In genomic region chr7:39623312-39624201, GRCh38 we compare ENCODE assay signal across 8 cellular contexts. TPM values are rescaled to one million over a fixed set of nuclear protein-coding genes. Genes with fewer than 3 reads are reported as not detected.
DNase-seq lines count a peak whose midpoint lies in the region; ATAC-seq and TF ChIP-seq lines count a peak whose summit lies in the region.

RALA (plus strand) TSS chr7:39623572; CDS start chr7:39686668, 63,096 bp downstream.

- H3K79me2 ChIP-seq in hepatocyte: peaks cover 60% of the 10 kb centered on the region

- H3K4me3 ChIP-seq in hepatocyte (peak within 1 kb of the TSS; percentile 92), aorta (ENCODE audit: low read length in 2 of 2) (peak within 1 kb of the TSS; percentile 72 to 93)

- ATAC-seq in GM18508 (IDR thresholded peaks at IDR 0.05; ENCODE audit: insufficient read depth, unreplicated experiment) (peak; percentile 71), HG02973 (IDR thresholded peaks at IDR 0.05; ENCODE audit: unreplicated experiment) (peak; percentile 89), aorta (ENCODE audit: low FRiP score) (peak; percentile 98)

- peak within 1 kb of the TSS; percentile 90 for H2AFZ ChIP-seq in hepatocyte

- H3K4me1 ChIP-seq in hepatocyte (ENCODE audit: insufficient read depth): peaks cover 20% of the 10 kb centered on the region
- H3K4me1 ChIP-seq in aorta (ENCODE audit: control insufficient read depth in 1 of 2, insufficient read depth in 2 of 2, low read length in 2 of 2): peaks cover 0 to 1% of the 10 kb centered on the region in 2 donors

- H3K9me3 ChIP-seq in hepatocyte (ENCODE audit: low read depth): no peaks in the 10 kb centered on the region
- H3K9me3 ChIP-seq in aorta (ENCODE audit: control insufficient read depth, low read length): no peaks in the 10 kb centered on the region

- H3K27ac ChIP-seq in hepatocyte: peak within 1 kb of the TSS; percentile 99
- H3K27ac ChIP-seq in aorta (ENCODE audit: low read depth in 1 of 2, low read length in 2 of 2): peak within 1 kb of the TSS; percentile 34 to 61

- H4K20me1 ChIP-seq in hepatocyte (ENCODE audit: insufficient read depth, poor library complexity, severe bottlenecking): peaks cover 29% of the 10 kb centered on the region

- no peaks in the 10 kb centered on the region for H3K36me3 ChIP-seq in hepatocyte (replicated peaks; ENCODE audit: insufficient read depth, low read depth)
- H3K36me3 ChIP-seq in aorta (ENCODE audit: control insufficient read depth in 1 of 2, insufficient read depth in 2 of 2, low read length in 1 of 2): no peaks in the 10 kb centered on the region

- no peaks in the 10 kb centered on the region for H3K27me3 ChIP-seq in hepatocyte
- no peaks in the 10 kb centered on the region for H3K27me3 ChIP-seq in aorta (ENCODE audit: control insufficient read depth in 1 of 2, insufficient read depth in 2 of 2, low read length in 1 of 2)

- DNase-seq in NCI-H2081 (lab: John Stamatoyannopoulos, UW): peak; percentile 91 to 92
- DNase-seq in T1000 (lab: John Stamatoyannopoulos, UW): peak; percentile 78
- peak; percentile 97 for DNase-seq in astrocyte of the hippocampus (ENCODE audit: low read depth, low spot score)
- DNase-seq in hepatocyte (ENCODE audit: low spot score): peak; percentile 96
- peak; percentile 79 for DNase-seq in renal cortical epithelial cell (ENCODE audit: low read depth)
- peak; percentile 96 to 98 for DNase-seq in aorta

- intact Hi-C loops in aorta (cut with DNase I): loop anchor here in 1 of 2 donors (5.0 kb wide), 2 partner anchors 41 to 109 kb away; no protein-coding TSS in a partner anchor

- 1% methylated on average over 49 of the region's 100 CpGs for WGBS in hepatocyte (ENCODE audit: low lambda C conversion rate, missing lambda C conversion rate)
- WGBS in aorta, 2 donors: 1% methylated on average over 71 to 100 of the region's 100 CpGs

- peak within 1 kb of the TSS; percentile 94 for H3K4me2 ChIP-seq in hepatocyte

- H3K9me2 ChIP-seq in hepatocyte (replicated peaks; ENCODE audit: insufficient read depth): no peaks in the 10 kb centered on the region

- TF ChIP-seq CTCF in hepatocyte (IDR thresholded peaks at IDR 0.05; ENCODE audit: poor library complexity): no peak

RNA-seq across cellular contexts. Expression of gene RALA, which starts in this region (rescaled TPM):
- total RNA-seq in hepatocyte (25.4 and 25.5 TPM in 2 replicates), renal cortical epithelial cell (29.3 and 43.6 TPM in 2 replicates), aorta (10 to 100 TPM; 16.4 to 22.1 TPM)
- polyA plus RNA-seq in hepatocyte (42.8 and 49.1 TPM in 2 replicates), aorta (10 to 100 TPM in 1 of 2 donors, 1 to 10 TPM in 1; 9.6 to 27.2 TPM)

Comparison
In these comparisons a context has a peak if more than half of its experiments do, and no peak if none do; other contexts are left out.
1. Peak in every context shown above with its lines: DNase-seq, ATAC-seq, H3K4me3 ChIP-seq and H3K27ac ChIP-seq.